ENCODE assay signal across 15 cellular contexts in the genomic region with DNA sequence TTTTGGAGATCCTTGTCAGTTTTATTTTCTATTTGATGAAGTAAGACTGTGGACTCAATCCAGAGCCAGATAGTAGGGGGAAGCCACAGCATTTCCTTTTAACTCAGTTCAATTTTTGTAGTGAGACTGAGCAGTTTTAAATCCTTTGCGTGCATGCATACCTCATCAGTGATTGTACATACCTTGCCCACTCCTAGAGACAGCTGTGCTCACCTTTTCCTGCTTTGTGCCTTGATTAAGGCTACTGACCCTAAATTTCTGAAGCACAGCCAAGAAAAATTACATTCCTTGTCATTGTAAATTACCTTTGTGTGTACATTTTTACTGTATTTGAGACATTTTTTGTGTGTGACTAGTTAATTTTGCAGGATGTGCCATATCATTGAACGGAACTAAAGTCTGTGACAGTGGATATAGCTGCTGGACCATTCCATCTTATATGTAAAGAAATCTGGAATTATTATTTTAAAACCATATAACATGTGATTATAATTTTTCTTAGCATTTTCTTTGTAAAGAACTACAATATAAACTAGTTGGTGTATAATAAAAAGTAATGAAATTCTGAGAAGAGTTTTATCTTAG. TPM values are rescaled to one million over a fixed set of nuclear protein-coding genes. Genes with fewer than 3 reads are reported as not detected.
DNase-seq lines count a peak whose midpoint lies in the region; ATAC-seq and TF ChIP-seq lines count a peak whose summit lies in the region.
"Had no signal": no experiment of that assay in that cellular context is flagged by ENCODE, and none has a peak within 500 bp of the region (broad histone marks: within the 10 kb centered on the region; RNA-seq: fewer than 3 reads in every experiment).

No MANE protein-coding gene starts in this region.

- H3K36me3 Mint-ChIP-seq in HFFc6 (ENCODE audit: low read depth) (peaks cover 14% of the 10 kb centered on the region), MCF 10A (ENCODE audit: insufficient read depth, unreplicated experiment) (peaks cover 90% of the 10 kb centered on the region), mesothelial cell of epicardium (peaks cover 25% of the 10 kb centered on the region)

- H2BK120ac ChIP-seq in neuronal stem cell (ENCODE audit: low read depth, low read length) = no peak overlapping the region

- H3K36me3 ChIP-seq in neuronal stem cell (replicated peaks in 1 of 2; ENCODE audit: control insufficient read depth in 2 of 2, insufficient read depth in 2 of 2, low read length in 2 of 2) = peaks cover 12 to 96% of the 10 kb centered on the region in 2 donors

- H3K27me3 ChIP-seq in neuronal stem cell (ENCODE audit: control insufficient read depth in 3 of 3, insufficient read depth in 3 of 3, low read depth in 1 of 3, low read length in 3 of 3) = no peaks in the 10 kb centered on the region
- H3K27me3 ChIP-seq: neutrophil, sigmoid colon had no signal

- no peak overlapping the region for H2BK15ac ChIP-seq in neuronal stem cell (ENCODE audit: low read length)

- DNase-seq in HFFc6 (no peak), MCF 10A (ENCODE audit: unreplicated experiment) (no peak), mesothelial cell of epicardium (ENCODE audit: low spot score in 2 of 2, unreplicated experiment in 2 of 2) (no peak), neuronal stem cell (ENCODE audit: low spot score) (no peak), Kasumi-1 (lab: John Stamatoyannopoulos, UW) (no peak)
- DNase-seq: activated CD4-positive, alpha-beta T cell treated with anti-CD3 and anti-CD28 coated beads, Interleukin-2, amount 50 U/mL, for 4 hours; amygdala; NCI-H1417; NCI-H226; SIG-M5; sigmoid colon; stimulated activated CD4-positive, alpha-beta T cell treated with anti-CD3 and anti-CD28 coated beads, Interleukin-2, amount 100 ng/mL, for 24 hours had no signal

- ATAC-seq in GM19351 (IDR thresholded peaks at IDR 0.05; ENCODE audit: unreplicated experiment) = no peak

- no peak overlapping the region for H4K8ac ChIP-seq in neuronal stem cell (ENCODE audit: low read depth, low read length)

- CTCF ChIA-PET in MCF 10A (lab: Yijun Ruan, JAX) = no interaction called here

- H3K4me1 Mint-ChIP-seq in HFFc6 (ENCODE audit: low read depth) (peaks cover 10% of the 10 kb centered on the region), MCF 10A (ENCODE audit: insufficient read depth, unreplicated experiment) (peaks cover 9% of the 10 kb centered on the region), mesothelial cell of epicardium (peaks cover 15% of the 10 kb centered on the region)

- no peak overlapping the region for H3K18ac ChIP-seq in neuronal stem cell (ENCODE audit: low read length)

- H3K9me3 ChIP-seq in neuronal stem cell (replicated peaks in 1 of 2; ENCODE audit: control insufficient read depth in 2 of 2, insufficient read depth in 1 of 2, low read depth in 1 of 2, low read length in 2 of 2) = no peaks in the 10 kb centered on the region
- H3K9me3 ChIP-seq: neutrophil, sigmoid colon had no signal

- POLR2A ChIA-PET in MCF 10A (lab: Yijun Ruan, JAX) = interaction anchor here (0.7 to 4.8 kb wide), 4 partner anchors 10 to 29 kb away, joined by 3 to 37 read pairs (median 3); partner anchors contain the start of genes DIMT1 and IPO11

- no peak overlapping the region for H2BK5ac ChIP-seq in neuronal stem cell (ENCODE audit: low read length)

- TSS peak; percentile 24 for BruUV-seq in MCF 10A (replicated peaks; lab: Mats Ljungman, UMichigan)

- H3K4me3 Mint-ChIP-seq in HFFc6 (no peak overlapping the region), MCF 10A (ENCODE audit: unreplicated experiment) (no peak overlapping the region), mesothelial cell of epicardium (no peak overlapping the region)

- no CpG with 5 or more reads among the region's 2 CpGs for WGBS in neuronal stem cell (ENCODE audit: extremely low coverage in 2 of 2, insufficient read length in 2 of 2, insufficient replicate concordance in 1 of 2), 2 donors

- no peaks in the 10 kb centered on the region for H3K79me1 ChIP-seq in neuronal stem cell (ENCODE audit: low read depth, low read length)

- H3K9me3 Mint-ChIP-seq in HFFc6 = no peaks in the 10 kb centered on the region
- no peaks in the 10 kb centered on the region for H3K9me3 Mint-ChIP-seq in MCF 10A (ENCODE audit: unreplicated experiment)
- H3K9me3 Mint-ChIP-seq in mesothelial cell of epicardium = no peaks in the 10 kb centered on the region

- no peak overlapping the region for H3K4ac ChIP-seq in neuronal stem cell (ENCODE audit: low read length)

- H3K23ac ChIP-seq in neuronal stem cell (ENCODE audit: low read depth, low read length, poor library complexity) = no peak overlapping the region

- H3K9ac ChIP-seq in neuronal stem cell (ENCODE audit: low read depth, low read length, poor library complexity) = no peak overlapping the region

- intact Hi-C loops in MCF 10A (cut with micrococcal nuclease) = no loop called here

- H3K4me1 ChIP-seq in neuronal stem cell (ENCODE audit: control insufficient read depth in 2 of 2, insufficient read depth in 1 of 2, low read depth in 1 of 2, low read length in 2 of 2) = no peaks in the 10 kb centered on the region

- no peak overlapping the region for H3K14ac ChIP-seq in neuronal stem cell (ENCODE audit: low read length)

- no peak overlapping the region for H4K91ac ChIP-seq in neuronal stem cell (ENCODE audit: low read depth, low read length, poor library complexity)

- H3K27ac Mint-ChIP-seq in HFFc6 (peak overlapping the region; percentile 31; the same call in 1 of the 2 replicates), MCF 10A (ENCODE audit: low read depth, unreplicated experiment) (peak overlapping the region; percentile 52), mesothelial cell of epicardium (peak overlapping the region; percentile 91)

- H3K4me2 ChIP-seq in neuronal stem cell (ENCODE audit: insufficient read depth, low read length, poor library complexity, severe bottlenecking) = no peak overlapping the region

- peak overlapping the region; percentile 66; the same call in 1 of the 2 replicates for H3K27ac ChIP-seq in C4-2B
- H3K27ac ChIP-seq in neuronal stem cell (replicated peaks; ENCODE audit: low read length) = no peak overlapping the region
- H3K27ac ChIP-seq: neutrophil, sigmoid colon had no signal

- H2AK5ac ChIP-seq in neuronal stem cell (ENCODE audit: low read depth, low read length) = no peak overlapping the region

- no peaks in the 10 kb centered on the region for H3K27me3 Mint-ChIP-seq in HFFc6 (ENCODE audit: insufficient read depth)
- H3K27me3 Mint-ChIP-seq in MCF 10A (ENCODE audit: insufficient read depth, unreplicated experiment) = no peaks in the 10 kb centered on the region
- no peaks in the 10 kb centered on the region for H3K27me3 Mint-ChIP-seq in mesothelial cell of epicardium (ENCODE audit: low read depth)

- no peak overlapping the region for H2BK12ac ChIP-seq in neuronal stem cell (ENCODE audit: low read length)

- TF ChIP-seq CTCF in C4-2B (conservative IDR thresholded peaks at IDR 0.05) (no peak), HFFc6 (IDR thresholded peaks at IDR 0.05) (no peak), MCF 10A (IDR thresholded peaks at IDR 0.05; ENCODE audit: unreplicated experiment) (no peak), mesothelial cell of epicardium (IDR thresholded peaks at IDR 0.05; ENCODE audit: unreplicated experiment) (no peak)

- H2AFZ ChIP-seq in neuronal stem cell (ENCODE audit: low read length) = no peak overlapping the region

- no peak overlapping the region for H3K4me3 ChIP-seq in neuronal stem cell (ENCODE audit: low read length in 2 of 2)
- H3K4me3 ChIP-seq: sigmoid colon had no signal

RNA-seq across cellular contexts. Expression of gene DIMT1, which starts 17.8 kb away (rescaled TPM):
- 10 to 100 TPM; 31.0 to 45.9 (median 33.1) TPM for total RNA-seq in HFFc6 (2021; fragmentation: NEBNext Ultra II Directional; extraction: Animal tissue kit (Norgen Biotek cat#: 25700))
- 39.0 and 44.0 TPM in 2 replicates for total RNA-seq in MCF 10A (2022)
- 21.9 to 22.5 TPM (median 22.0 TPM) in 3 replicates for total RNA-seq in mesothelial cell of epicardium
- 24.4 TPM for polyA plus RNA-seq in neuronal stem cell (2013, experiment 1 of 2)
- 24.2 TPM for polyA plus RNA-seq in neuronal stem cell (2013, experiment 2 of 2)

RNA-seq across cellular contexts. Expression of gene IPO11, which starts 26.7 kb away (rescaled TPM):
- total RNA-seq in HFFc6 (2021; fragmentation: NEBNext Ultra II Directional; extraction: Animal tissue kit (Norgen Biotek cat#: 25700)) = 10 to 100 TPM; 33.4 to 43.3 (median 38.4) TPM
- total RNA-seq in MCF 10A (2022) = 30.2 and 36.6 TPM in 2 replicates
- total RNA-seq in mesothelial cell of epicardium = 31.9 to 37.6 TPM (median 33.5 TPM) in 3 replicates
- polyA plus RNA-seq in neuronal stem cell (2013, experiment 1 of 2) = 23.5 TPM
- polyA plus RNA-seq in neuronal stem cell (2013, experiment 2 of 2) = 22.8 TPM

Comparison
In these comparisons a context has a peak if more than half of its experiments do, and no peak if none do; other contexts are left out.
1. H3K27ac Mint-ChIP-seq: peak in every context shown above with its lines; median percentile 91 in mesothelial cell of epicardium; 52 in MCF 10A; 31 in HFFc6.